Comparison of ENCODE assay signal across 1 cellular context in the genomic region with DNA sequence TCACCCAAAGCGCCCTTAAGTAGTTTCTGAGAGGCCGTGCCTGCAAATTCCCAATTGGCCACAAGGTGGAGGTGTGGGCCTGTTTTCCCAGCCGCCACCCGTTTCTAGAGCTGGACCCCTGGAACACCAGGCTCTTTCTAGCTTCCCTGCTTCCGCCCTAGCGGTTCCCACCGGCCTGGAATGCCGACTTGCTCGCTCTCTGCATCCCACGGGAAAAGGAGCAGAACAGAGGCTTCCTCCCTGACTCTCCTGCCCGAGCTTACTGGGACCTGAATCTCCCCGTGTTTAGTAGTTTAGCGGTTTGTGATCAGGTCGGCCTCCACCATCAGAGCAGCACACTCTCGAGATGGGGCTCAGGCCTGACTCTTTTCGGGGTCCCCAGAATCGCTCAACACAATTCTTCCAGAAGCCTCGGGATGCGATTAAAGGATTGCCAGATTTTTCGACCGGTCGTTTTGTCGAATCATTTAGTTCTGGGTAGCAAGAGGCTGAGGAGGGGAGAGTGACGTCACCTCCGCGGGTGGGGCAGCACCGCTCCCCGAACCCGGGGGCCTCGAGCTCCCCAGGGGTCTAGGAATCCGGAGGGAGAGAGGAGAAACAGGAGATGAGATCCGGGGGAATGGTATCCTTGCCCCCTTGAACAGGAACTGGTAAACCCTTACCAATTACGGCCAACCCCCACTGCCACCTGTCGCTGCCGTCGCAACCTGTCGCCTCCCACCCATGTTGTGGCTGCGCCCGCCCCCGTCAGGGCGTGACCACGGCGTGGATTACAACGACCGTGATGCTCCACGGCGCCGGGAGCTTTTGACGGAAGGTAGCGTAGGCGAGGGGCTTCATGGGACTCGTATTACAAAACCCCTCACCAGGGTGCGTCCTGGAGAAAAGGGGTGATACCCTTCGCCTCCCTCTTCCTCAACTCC.
TF ChIP-seq lines count a peak whose summit lies in the region.

No MANE protein-coding gene starts in this region.

TF ChIP-seq in K562, 482 proteins besides CTCF, POLR2A, EP300 and RAD21 (continued from another document and continues in another):
- no peak for TF ChIP-seq PCBP1 (IDR thresholded peaks at IDR 0.05; ENCODE audit: low read depth, low read length, poor library complexity, severe bottlenecking)
- TF ChIP-seq, protein P1, sequence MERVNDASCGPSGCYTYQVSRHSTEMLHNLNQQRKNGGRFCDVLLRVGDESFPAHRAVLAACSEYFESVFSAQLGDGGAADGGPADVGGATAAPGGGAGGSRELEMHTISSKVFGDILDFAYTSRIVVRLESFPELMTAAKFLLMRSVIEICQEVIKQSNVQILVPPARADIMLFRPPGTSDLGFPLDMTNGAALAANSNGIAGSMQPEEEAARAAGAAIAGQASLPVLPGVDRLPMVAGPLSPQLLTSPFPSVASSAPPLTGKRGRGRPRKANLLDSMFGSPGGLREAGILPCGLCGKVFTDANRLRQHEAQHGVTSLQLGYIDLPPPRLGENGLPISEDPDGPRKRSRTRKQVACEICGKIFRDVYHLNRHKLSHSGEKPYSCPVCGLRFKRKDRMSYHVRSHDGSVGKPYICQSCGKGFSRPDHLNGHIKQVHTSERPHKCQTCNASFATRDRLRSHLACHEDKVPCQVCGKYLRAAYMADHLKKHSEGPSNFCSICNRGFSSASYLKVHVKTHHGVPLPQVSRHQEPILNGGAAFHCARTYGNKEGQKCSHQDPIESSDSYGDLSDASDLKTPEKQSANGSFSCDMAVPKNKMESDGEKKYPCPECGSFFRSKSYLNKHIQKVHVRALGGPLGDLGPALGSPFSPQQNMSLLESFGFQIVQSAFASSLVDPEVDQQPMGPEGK (CRISPR knock-in tag; IDR thresholded peaks at IDR 0.05; ENCODE audit: borderline replicate concordance), result peak; percentile 77; the same call in 1 of the 2 replicates
- TF ChIP-seq ZKSCAN1 (IDR thresholded peaks at IDR 0.05; ENCODE audit: low read depth, low read length), result peak; percentile 9; the same call in 1 of the 2 replicates
- TF ChIP-seq KLF16 (IDR thresholded peaks at IDR 0.05), result peak; percentile 23; the same call in 1 of the 2 replicates
- TF ChIP-seq SMAD4 (CRISPR knock-in tag; conservative IDR thresholded peaks at IDR 0.05), result 0 out of 2 replicates have a peak, but pooled peaks have one; percentile 78
- no peak for TF ChIP-seq ILK (tag; IDR thresholded peaks at IDR 0.05; ENCODE audit: borderline replicate concordance, low read depth)
- no peak for TF ChIP-seq RBM22 (IDR thresholded peaks at IDR 0.05; ENCODE audit: low read depth, low read length, poor library complexity, severe bottlenecking)
- TF ChIP-seq CCNT2 (IDR thresholded peaks at IDR 0.05; ENCODE audit: borderline replicate concordance, extremely low read depth, insufficient read length, low read depth, low read length), result no peak
- TF ChIP-seq HCFC1 (IDR thresholded peaks at IDR 0.05; ENCODE audit: low read depth, low read length), result peak; percentile 34
- TF ChIP-seq RBM34 (IDR thresholded peaks at IDR 0.05; ENCODE audit: borderline replicate concordance, insufficient read depth, low read length), result no peak
- peak; percentile 84 for TF ChIP-seq EP400 (IDR thresholded peaks at IDR 0.05)
- peak; percentile 94 for TF ChIP-seq JUND (IDR thresholded peaks at IDR 0.05; ENCODE audit: borderline replicate concordance, low read depth, low read length)
- peak; percentile 96 for TF ChIP-seq JUND (tag; IDR thresholded peaks at IDR 0.05; ENCODE audit: borderline replicate concordance, low read depth, low read length)
- TF ChIP-seq ZFP36 (IDR thresholded peaks at IDR 0.05; ENCODE audit: low read depth, low read length, partially characterized antibody), result peak; percentile 44
- TF ChIP-seq ZSCAN29 (IDR thresholded peaks at IDR 0.05), result no peak
- TF ChIP-seq CAMTA2 (CRISPR knock-in tag; conservative IDR thresholded peaks at IDR 0.05), result no peak
- 0 out of 2 replicates have a peak, but pooled peaks have one; percentile 7 for TF ChIP-seq BHLHE40 (IDR thresholded peaks at IDR 0.05; ENCODE audit: low read length)
- TF ChIP-seq ZNF197 (CRISPR knock-in tag; IDR thresholded peaks at IDR 0.05; ENCODE audit: low read depth), result no peak
- no peak for TF ChIP-seq CBFA2T2 (conservative IDR thresholded peaks at IDR 0.05)
- peak; percentile 22; the same call in 1 of the 2 replicates for TF ChIP-seq NCOA1 (IDR thresholded peaks at IDR 0.05; ENCODE audit: low read depth)
- TF ChIP-seq NR2C1 (IDR thresholded peaks at IDR 0.05), result no peak; the same call in 1 of the 2 replicates
- TF ChIP-seq NR2C1 (tag; IDR thresholded peaks at IDR 0.05), result 0 out of 2 replicates have a peak, but pooled peaks have one; percentile 8
- no peak for TF ChIP-seq ZC3H8 (IDR thresholded peaks at IDR 0.05)
- TF ChIP-seq PHTF2 (CRISPR knock-in tag; IDR thresholded peaks at IDR 0.05), result no peak
- no peak for TF ChIP-seq SIRT6 (IDR thresholded peaks at IDR 0.05; ENCODE audit: low read depth, low read length)
- TF ChIP-seq ZNF444 (CRISPR knock-in tag; IDR thresholded peaks at IDR 0.05), result no peak
- TF ChIP-seq GATA2 (CRISPR knock-in tag; IDR thresholded peaks at IDR 0.05), result no peak
- TF ChIP-seq EGR1 (conservative IDR thresholded peaks at IDR 0.05), result peak; percentile 95
- TF ChIP-seq MTA1 (IDR thresholded peaks at IDR 0.05; ENCODE audit: borderline replicate concordance), result peak; percentile 81
- TF ChIP-seq ARID2 (IDR thresholded peaks at IDR 0.05), result 0 out of 2 replicates have a peak, but pooled peaks have one; percentile 24
- no peak for TF ChIP-seq POLR3G (IDR thresholded peaks at IDR 0.05; ENCODE audit: extremely low read depth, insufficient read length, insufficient replicate concordance)
- TF ChIP-seq NR2F6 (CRISPR knock-in tag; IDR thresholded peaks at IDR 0.05), result no peak
- TF ChIP-seq RBM25 (IDR thresholded peaks at IDR 0.05; ENCODE audit: low read depth, low read length, severe bottlenecking), result no peak
- TF ChIP-seq, protein P2, sequence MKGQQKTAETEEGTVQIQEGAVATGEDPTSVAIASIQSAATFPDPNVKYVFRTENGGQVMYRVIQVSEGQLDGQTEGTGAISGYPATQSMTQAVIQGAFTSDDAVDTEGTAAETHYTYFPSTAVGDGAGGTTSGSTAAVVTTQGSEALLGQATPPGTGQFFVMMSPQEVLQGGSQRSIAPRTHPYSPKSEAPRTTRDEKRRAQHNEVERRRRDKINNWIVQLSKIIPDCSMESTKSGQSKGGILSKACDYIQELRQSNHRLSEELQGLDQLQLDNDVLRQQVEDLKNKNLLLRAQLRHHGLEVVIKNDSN (CRISPR knock-in tag; IDR thresholded peaks at IDR 0.05), result no peak
- TF ChIP-seq TARDBP (IDR thresholded peaks at IDR 0.05), result peak; percentile 28; the same call in 1 of the 2 replicates
- peak; percentile 36 for TF ChIP-seq ZNF316 (IDR thresholded peaks at IDR 0.05)
- TF ChIP-seq, protein P3, sequence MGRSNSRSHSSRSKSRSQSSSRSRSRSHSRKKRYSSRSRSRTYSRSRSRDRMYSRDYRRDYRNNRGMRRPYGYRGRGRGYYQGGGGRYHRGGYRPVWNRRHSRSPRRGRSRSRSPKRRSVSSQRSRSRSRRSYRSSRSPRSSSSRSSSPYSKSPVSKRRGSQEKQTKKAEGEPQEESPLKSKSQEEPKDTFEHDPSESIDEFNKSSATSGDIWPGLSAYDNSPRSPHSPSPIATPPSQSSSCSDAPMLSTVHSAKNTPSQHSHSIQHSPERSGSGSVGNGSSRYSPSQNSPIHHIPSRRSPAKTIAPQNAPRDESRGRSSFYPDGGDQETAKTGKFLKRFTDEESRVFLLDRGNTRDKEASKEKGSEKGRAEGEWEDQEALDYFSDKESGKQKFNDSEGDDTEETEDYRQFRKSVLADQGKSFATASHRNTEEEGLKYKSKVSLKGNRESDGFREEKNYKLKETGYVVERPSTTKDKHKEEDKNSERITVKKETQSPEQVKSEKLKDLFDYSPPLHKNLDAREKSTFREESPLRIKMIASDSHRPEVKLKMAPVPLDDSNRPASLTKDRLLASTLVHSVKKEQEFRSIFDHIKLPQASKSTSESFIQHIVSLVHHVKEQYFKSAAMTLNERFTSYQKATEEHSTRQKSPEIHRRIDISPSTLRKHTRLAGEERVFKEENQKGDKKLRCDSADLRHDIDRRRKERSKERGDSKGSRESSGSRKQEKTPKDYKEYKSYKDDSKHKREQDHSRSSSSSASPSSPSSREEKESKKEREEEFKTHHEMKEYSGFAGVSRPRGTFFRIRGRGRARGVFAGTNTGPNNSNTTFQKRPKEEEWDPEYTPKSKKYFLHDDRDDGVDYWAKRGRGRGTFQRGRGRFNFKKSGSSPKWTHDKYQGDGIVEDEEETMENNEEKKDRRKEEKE (IDR thresholded peaks at IDR 0.05; ENCODE audit: borderline replicate concordance in 1 of 2, control insufficient read depth in 1 of 2, low read depth in 2 of 2, low read length in 1 of 2), result no peak
- TF ChIP-seq, protein P4, sequence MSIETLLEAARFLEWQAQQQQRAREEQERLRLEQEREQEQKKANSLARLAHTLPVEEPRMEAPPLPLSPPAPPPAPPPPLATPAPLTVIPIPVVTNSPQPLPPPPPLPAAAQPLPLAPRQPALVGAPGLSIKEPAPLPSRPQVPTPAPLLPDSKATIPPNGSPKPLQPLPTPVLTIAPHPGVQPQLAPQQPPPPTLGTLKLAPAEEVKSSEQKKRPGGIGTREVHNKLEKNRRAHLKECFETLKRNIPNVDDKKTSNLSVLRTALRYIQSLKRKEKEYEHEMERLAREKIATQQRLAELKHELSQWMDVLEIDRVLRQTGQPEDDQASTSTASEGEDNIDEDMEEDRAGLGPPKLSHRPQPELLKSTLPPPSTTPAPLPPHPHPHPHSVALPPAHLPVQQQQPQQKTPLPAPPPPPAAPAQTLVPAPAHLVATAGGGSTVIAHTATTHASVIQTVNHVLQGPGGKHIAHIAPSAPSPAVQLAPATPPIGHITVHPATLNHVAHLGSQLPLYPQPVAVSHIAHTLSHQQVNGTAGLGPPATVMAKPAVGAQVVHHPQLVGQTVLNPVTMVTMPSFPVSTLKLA (conservative IDR thresholded peaks at IDR 0.05), result peak; percentile 80 to 87
- no peak for TF ChIP-seq ZNF239 (CRISPR knock-in tag; IDR thresholded peaks at IDR 0.05)
- TF ChIP-seq, protein P5, sequence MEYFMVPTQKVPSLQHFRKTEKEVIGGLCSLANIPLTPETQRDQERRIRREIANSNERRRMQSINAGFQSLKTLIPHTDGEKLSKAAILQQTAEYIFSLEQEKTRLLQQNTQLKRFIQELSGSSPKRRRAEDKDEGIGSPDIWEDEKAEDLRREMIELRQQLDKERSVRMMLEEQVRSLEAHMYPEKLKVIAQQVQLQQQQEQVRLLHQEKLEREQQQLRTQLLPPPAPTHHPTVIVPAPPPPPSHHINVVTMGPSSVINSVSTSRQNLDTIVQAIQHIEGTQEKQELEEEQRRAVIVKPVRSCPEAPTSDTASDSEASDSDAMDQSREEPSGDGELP (CRISPR knock-in tag; IDR thresholded peaks at IDR 0.05; ENCODE audit: borderline replicate concordance), result peak; percentile 70; the same call in 1 of the 2 replicates
- no peak for TF ChIP-seq SREBF2 (CRISPR knock-in tag; IDR thresholded peaks at IDR 0.05)
- TF ChIP-seq NR2C2 (CRISPR knock-in tag; IDR thresholded peaks at IDR 0.05), result peak; percentile 43; the same call in 1 of the 2 replicates
- TF ChIP-seq NR2C2 (tag; IDR thresholded peaks at IDR 0.05), result 0 out of 2 replicates have a peak, but pooled peaks have one; percentile 7
- TF ChIP-seq ZNF24 (IDR thresholded peaks at IDR 0.05), result no peak
- TF ChIP-seq ZFX (CRISPR knock-in tag; IDR thresholded peaks at IDR 0.05), result peak; percentile 82
- peak in 1 of 2 experiments; percentile 60; a peak in 1 of 3 replicates for TF ChIP-seq CBX3 (IDR thresholded peaks at IDR 0.05; ENCODE audit: borderline replicate concordance in 1 of 2, low read length in 2 of 2)
- 0 out of 2 replicates have a peak, but pooled peaks have one; percentile 3 for TF ChIP-seq ZSCAN32 (CRISPR knock-in tag; IDR thresholded peaks at IDR 0.05)
- TF ChIP-seq CEBPB (tag; IDR thresholded peaks at IDR 0.05), result peak; percentile 62
- TF ChIP-seq TCFL5 (CRISPR knock-in tag; conservative IDR thresholded peaks at IDR 0.05), result no peak
- TF ChIP-seq ERF (CRISPR knock-in tag; IDR thresholded peaks at IDR 0.05), result 0 out of 2 replicates have a peak, but pooled peaks have one; percentile 63
- TF ChIP-seq PRPF4 (IDR thresholded peaks at IDR 0.05; ENCODE audit: insufficient read depth, low read depth, low read length, poor library complexity, severe bottlenecking), result no peak
- peak; percentile 88 for TF ChIP-seq NBN (IDR thresholded peaks at IDR 0.05; ENCODE audit: low read depth)
- TF ChIP-seq NFE2 (IDR thresholded peaks at IDR 0.05; ENCODE audit: low read depth), result peak; percentile 54; the same call in 1 of the 2 replicates
- no peak for TF ChIP-seq ZNF140 (CRISPR knock-in tag; IDR thresholded peaks at IDR 0.05)
- peak; percentile 47 for TF ChIP-seq POLR2B (IDR thresholded peaks at IDR 0.05; ENCODE audit: low read depth, partially characterized antibody)
- no peak for TF ChIP-seq EHMT2 (IDR thresholded peaks at IDR 0.05)
- TF ChIP-seq ARHGAP35 (IDR thresholded peaks at IDR 0.05; ENCODE audit: partially characterized antibody), result peak; percentile 6
- TF ChIP-seq FOS (IDR thresholded peaks at IDR 0.05; ENCODE audit: extremely low read depth, insufficient read length), result no peak
- TF ChIP-seq CCAR2 (IDR thresholded peaks at IDR 0.05; ENCODE audit: low read depth, low read length), result no peak
- TF ChIP-seq NFXL1 (CRISPR knock-in tag; IDR thresholded peaks at IDR 0.05), result no peak
- TF ChIP-seq TCF7L2 (IDR thresholded peaks at IDR 0.05; ENCODE audit: low read depth, low read length), result no peak
- peak in 1 of 2 experiments; percentile 77; a peak in 1 of 4 replicates for TF ChIP-seq SRF (CRISPR knock-in tag; IDR thresholded peaks at IDR 0.05)
- TF ChIP-seq KHSRP (IDR thresholded peaks at IDR 0.05), result peak; percentile 65
- TF ChIP-seq, protein P6, sequence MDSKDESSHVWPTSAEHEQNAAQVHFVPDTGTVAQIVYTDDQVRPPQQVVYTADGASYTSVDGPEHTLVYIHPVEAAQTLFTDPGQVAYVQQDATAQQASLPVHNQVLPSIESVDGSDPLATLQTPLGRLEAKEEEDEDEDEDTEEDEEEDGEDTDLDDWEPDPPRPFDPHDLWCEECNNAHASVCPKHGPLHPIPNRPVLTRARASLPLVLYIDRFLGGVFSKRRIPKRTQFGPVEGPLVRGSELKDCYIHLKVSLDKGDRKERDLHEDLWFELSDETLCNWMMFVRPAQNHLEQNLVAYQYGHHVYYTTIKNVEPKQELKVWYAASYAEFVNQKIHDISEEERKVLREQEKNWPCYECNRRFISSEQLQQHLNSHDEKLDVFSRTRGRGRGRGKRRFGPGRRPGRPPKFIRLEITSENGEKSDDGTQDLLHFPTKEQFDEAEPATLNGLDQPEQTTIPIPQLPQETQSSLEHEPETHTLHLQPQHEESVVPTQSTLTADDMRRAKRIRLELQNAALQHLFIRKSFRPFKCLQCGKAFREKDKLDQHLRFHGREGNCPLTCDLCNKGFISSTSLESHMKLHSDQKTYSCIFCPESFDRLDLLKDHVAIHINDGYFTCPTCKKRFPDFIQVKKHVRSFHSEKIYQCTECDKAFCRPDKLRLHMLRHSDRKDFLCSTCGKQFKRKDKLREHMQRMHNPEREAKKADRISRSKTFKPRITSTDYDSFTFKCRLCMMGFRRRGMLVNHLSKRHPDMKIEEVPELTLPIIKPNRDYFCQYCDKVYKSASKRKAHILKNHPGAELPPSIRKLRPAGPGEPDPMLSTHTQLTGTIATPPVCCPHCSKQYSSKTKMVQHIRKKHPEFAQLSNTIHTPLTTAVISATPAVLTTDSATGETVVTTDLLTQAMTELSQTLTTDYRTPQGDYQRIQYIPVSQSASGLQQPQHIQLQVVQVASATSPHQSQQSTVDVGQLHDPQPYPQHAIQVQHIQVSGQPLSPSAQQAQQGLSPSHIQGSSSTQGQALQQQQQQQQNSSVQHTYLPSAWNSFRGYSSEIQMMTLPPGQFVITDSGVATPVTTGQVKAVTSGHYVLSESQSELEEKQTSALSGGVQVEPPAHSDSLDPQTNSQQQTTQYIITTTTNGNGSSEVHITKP (IDR thresholded peaks at IDR 0.05; ENCODE audit: partially characterized antibody), result peak; percentile 94
